ENCODE assay signal across 25 cellular contexts in the genomic region with DNA sequence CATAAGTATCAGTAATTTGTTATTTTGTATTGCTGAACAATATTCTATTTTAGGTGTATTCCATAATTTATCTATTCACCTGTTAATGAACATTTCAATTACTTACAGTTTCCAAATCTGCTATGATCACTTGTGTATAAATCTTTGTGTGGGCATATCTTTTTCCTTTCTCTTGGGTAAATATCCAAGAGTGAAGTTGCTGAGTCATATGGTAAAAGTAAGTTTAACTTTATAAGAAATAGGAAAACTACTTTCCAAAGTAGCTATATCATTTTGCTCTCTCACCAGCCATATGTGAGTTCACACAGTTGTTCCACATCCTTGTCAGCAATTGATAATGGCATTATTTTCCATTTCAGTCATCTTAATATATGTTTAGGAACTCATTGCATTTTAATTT.
"Had no signal": no experiment of that assay in that cellular context is flagged by ENCODE, and none has a peak within 500 bp of the region (broad histone marks: within the 10 kb centered on the region; RNA-seq: fewer than 3 reads in every experiment).

No MANE protein-coding gene starts in this region.

- H3K9me3 ChIP-seq: ovary, psoas muscle, right lobe of liver, sigmoid colon, stomach, thoracic aorta, thyroid gland, tibial nerve, upper lobe of left lung, vagina had no signal

- FAIRE-seq: small intestine, urothelium cell line had no signal

- H3K9ac ChIP-seq: neural progenitor cell, parathyroid adenoma had no signal

- DNase-seq: occipital lobe; ovary; posterior cingulate gyrus; psoas muscle; right cardiac atrium; right lobe of liver; sigmoid colon; small intestine; stimulated activated CD4-positive, alpha-beta T cell treated with anti-CD3 and anti-CD28 coated beads, Interleukin-15, amount 100 ng/mL, for 24 hours; stimulated activated CD4-positive, alpha-beta T cell treated with anti-CD3 and anti-CD28 coated beads, Interleukin-2, amount 100 ng/mL, for 24 hours; stimulated activated CD4-positive, alpha-beta T cell treated with anti-CD3 and anti-CD28 coated beads, Interleukin-2, amount 100 ng/mL, for 48 hours; stimulated activated CD4-positive, alpha-beta T cell treated with anti-CD3 and anti-CD28 coated beads, Interleukin-4, amount 100 ng/mL, for 24 hours; stimulated activated naive B cell treated with anti-CD40 and anti-IgM and Interleukin-4, amounts not matched to agents 10 μg/mL and 1 μg/mL and 100 μg/mL, for 72 hours; stimulated activated naive CD4-positive, alpha-beta T cell treated with Interleukin-2 at 50 U/mL for 16 hours; stomach; thyroid gland; trophoblast cell; upper lobe of left lung had no signal

- H3K27me3 ChIP-seq: neural progenitor cell, ovary, right lobe of liver, sigmoid colon, stomach, thyroid gland, tibial nerve, upper lobe of left lung, vagina had no signal

- H3K27ac ChIP-seq: neural progenitor cell, ovary, parathyroid adenoma, psoas muscle, right lobe of liver, sigmoid colon, stomach, thoracic aorta, thyroid gland, tibial nerve, upper lobe of left lung, vagina had no signal

- ATAC-seq: psoas muscle; right cardiac atrium; right lobe of liver; stimulated activated effector memory CD8-positive, alpha-beta T cell treated with anti-CD3 and anti-CD28 coated beads, Interleukin-12 subunit alpha, Interleukin-12 subunit beta, amount 100 ng/mL, for 72 hours; stimulated activated naive B cell treated with anti-CD40 and anti-IgM and Interleukin-4, amounts not matched to agents 10 μg/mL and 1 μg/mL and 100 μg/mL, for 72 hours had no signal

- H3K4me3 ChIP-seq: neural progenitor cell, ovary, psoas muscle, right lobe of liver, sigmoid colon, stomach, thoracic aorta, thyroid gland, tibial nerve, upper lobe of left lung, vagina had no signal

- H2AFZ ChIP-seq: neural progenitor cell, parathyroid adenoma had no signal

- H3K36me3 ChIP-seq: neural progenitor cell, ovary, right lobe of liver, sigmoid colon, stomach, thoracic aorta, thyroid gland, tibial nerve, upper lobe of left lung, vagina had no signal

- H3K4me2 ChIP-seq: neural progenitor cell had no signal

- H3K4me1 ChIP-seq: neural progenitor cell, parathyroid adenoma, psoas muscle, sigmoid colon, thyroid gland, tibial nerve, upper lobe of left lung had no signal
